In genomic region chr2:2715036-2715818, GRCh38 we compare ENCODE assay signal across 23 cellular contexts.
DNase-seq lines count a peak whose midpoint lies in the region; ATAC-seq, FAIRE-seq and TF ChIP-seq lines count a peak whose summit lies in the region.
"Had no signal": no experiment of that assay in that cellular context is flagged by ENCODE, and none has a peak within 500 bp of the region (broad histone marks: within the 10 kb centered on the region; RNA-seq: fewer than 3 reads in every experiment).

No MANE protein-coding gene starts in this region.

- FAIRE-seq in HepG2 (lab: Jason Lieb, UNC) = no peak
- FAIRE-seq: A549, D721Med, G401.6, GM12891, GM19239 had no signal

- H2BK120ac ChIP-seq in neuronal stem cell (ENCODE audit: low read depth, low read length) = no peak overlapping the region

- H4K8ac ChIP-seq in neuronal stem cell (ENCODE audit: low read depth, low read length) = no peak overlapping the region

- H3K27ac ChIP-seq in HepG2 (ENCODE audit: extremely low read length, insufficient read depth, low read length) (no peak overlapping the region), right lobe of liver (no peak overlapping the region), RWPE2 (ENCODE audit: poor library complexity, severe bottlenecking) (no peak overlapping the region), neuronal stem cell (replicated peaks; ENCODE audit: low read length) (no peak overlapping the region), testis (no peak overlapping the region)
- H3K27ac ChIP-seq: 22Rv1; A549; BLaER1 treated with 17β-estradiol and CSF1 and Interleukin-3, amounts not matched to agents 10 nM and 100 nM; C4-2B had no signal

- H3K9me3 ChIP-seq in HepG2 (ENCODE audit: low read length) (no peaks in the 10 kb centered on the region), right lobe of liver (no peaks in the 10 kb centered on the region), RWPE2 (ENCODE audit: severe bottlenecking) (no peaks in the 10 kb centered on the region), neuronal stem cell (replicated peaks in 1 of 2; ENCODE audit: control insufficient read depth in 2 of 2, insufficient read depth in 1 of 2, low read depth in 1 of 2, low read length in 2 of 2) (no peaks in the 10 kb centered on the region), testis (no peaks in the 10 kb centered on the region)
- H3K9me3 ChIP-seq: A549; BLaER1 treated with 17β-estradiol and CSF1 and Interleukin-3, amounts not matched to agents 10 nM and 100 nM; Caco-2 had no signal

- H3K4me3 ChIP-seq in HepG2 (replicated peaks in 1 of 3; ENCODE audit: insufficient read depth in 1 of 3, low read depth in 2 of 3, low read length in 3 of 3) (no peak overlapping the region), right lobe of liver (no peak overlapping the region), RWPE2 (ENCODE audit: severe bottlenecking) (no peak overlapping the region), neuronal stem cell (ENCODE audit: low read length in 2 of 2) (peak overlapping the region in 1 of 2 donors; percentile 18), testis (no peak overlapping the region)
- H3K4me3 ChIP-seq: A549; BLaER1 treated with 17β-estradiol and CSF1 and Interleukin-3, amounts not matched to agents 10 nM and 100 nM had no signal

- POLR2A ChIA-PET in HepG2 (lab: Yijun Ruan, JAX) = no interaction called here

- no peak for TF ChIP-seq CTCF in HepG2 (CRISPR knock-in tag; IDR thresholded peaks at IDR 0.05)
- no peak for TF ChIP-seq CTCF in right lobe of liver (IDR thresholded peaks at IDR 0.05)
- no peak for TF ChIP-seq CTCF in RWPE2 (IDR thresholded peaks at IDR 0.05; ENCODE audit: poor library complexity, severe bottlenecking)
- TF ChIP-seq CTCF in endothelial cell (IDR thresholded peaks at IDR 0.05; ENCODE audit: unreplicated experiment) = no peak
- no peak for TF ChIP-seq CTCF in testis (IDR thresholded peaks at IDR 0.05)

- no peak overlapping the region for H3K4ac ChIP-seq in neuronal stem cell (ENCODE audit: low read length)

- H3K79me1 ChIP-seq in neuronal stem cell (ENCODE audit: low read depth, low read length) = no peaks in the 10 kb centered on the region

- H2AFZ ChIP-seq in HepG2 (ENCODE audit: low read length) = no peak overlapping the region
- no peak overlapping the region for H2AFZ ChIP-seq in neuronal stem cell (ENCODE audit: low read length)

- no peak overlapping the region for H3K23ac ChIP-seq in neuronal stem cell (ENCODE audit: low read depth, low read length, poor library complexity)

- peak overlapping the region; percentile 67 for H3K4me3 Mint-ChIP-seq in endothelial cell (ENCODE audit: unreplicated experiment)
- H3K4me3 Mint-ChIP-seq: B cell; CD4-positive, alpha-beta T cell; CD8-positive, alpha-beta T cell had no signal

- WGBS in HepG2 (ENCODE audit: low lambda C conversion rate) = 20% methylated on average over 18 of the region's 18 CpGs
- 57% methylated on average over 4 of the region's 18 CpGs for WGBS in right lobe of liver (ENCODE audit: insufficient coverage, low coverage, low lambda C conversion rate, missing lambda C conversion rate)
- no CpG with 5 or more reads among the region's 18 CpGs for WGBS in neuronal stem cell (ENCODE audit: extremely low coverage in 2 of 2, insufficient read length in 2 of 2, insufficient replicate concordance in 1 of 2), 2 donors
- 85 to 91% methylated on average over 15 to 18 of the region's 18 CpGs for WGBS in testis, 2 donors

- peak overlapping the region; percentile 74 for H3K18ac ChIP-seq in neuronal stem cell (ENCODE audit: low read length)

- H2BK12ac ChIP-seq in neuronal stem cell (ENCODE audit: low read length) = no peak overlapping the region

- H3K4me1 ChIP-seq in HepG2 (ENCODE audit: insufficient read depth, low read length) = no peaks in the 10 kb centered on the region
- no peaks in the 10 kb centered on the region for H3K4me1 ChIP-seq in right lobe of liver
- H3K4me1 ChIP-seq in RWPE2 (ENCODE audit: insufficient read depth, poor library complexity, severe bottlenecking) = no peaks in the 10 kb centered on the region
- H3K4me1 ChIP-seq in neuronal stem cell (ENCODE audit: control insufficient read depth in 2 of 2, insufficient read depth in 1 of 2, low read depth in 1 of 2, low read length in 2 of 2) = no peaks in the 10 kb centered on the region
- no peaks in the 10 kb centered on the region for H3K4me1 ChIP-seq in testis
- H3K4me1 ChIP-seq: A549, Caco-2 had no signal

- CTCF ChIA-PET in HepG2 (lab: Yijun Ruan, JAX; ENCODE audit: low intra/inter-chr PET ratio, low total read pairs) = no interaction called here

- H3K36me3 ChIP-seq in HepG2 (replicated peaks in 1 of 2; ENCODE audit: control insufficient read depth in 1 of 2, insufficient read depth in 2 of 2, low read length in 2 of 2) (no peaks in the 10 kb centered on the region), right lobe of liver (no peaks in the 10 kb centered on the region), RWPE2 (ENCODE audit: low read depth) (no peaks in the 10 kb centered on the region), neuronal stem cell (replicated peaks in 1 of 2; ENCODE audit: control insufficient read depth in 2 of 2, insufficient read depth in 2 of 2, low read length in 2 of 2) (no peaks in the 10 kb centered on the region), testis (ENCODE audit: low read depth, missing control alignments) (no peaks in the 10 kb centered on the region)
- H3K36me3 ChIP-seq: BLaER1 treated with 17β-estradiol and CSF1 and Interleukin-3, amounts not matched to agents 10 nM and 100 nM had no signal

- intact Hi-C loops in HepG2 (cut with micrococcal nuclease; ENCODE audit: unreplicated experiment) (no loop called here), right lobe of liver (cut with DNase I) (no loop called here), testis (cut with DNase I; ENCODE audit: low total_unique reads) (no loop called here)

- no peaks in the 10 kb centered on the region for H4K20me1 ChIP-seq in HepG2 (ENCODE audit: insufficient read depth, low read length)

- ATAC-seq in HepG2 (no peak), right lobe of liver (no peak), RWPE2 (ENCODE audit: low read depth) (no peak)
- ATAC-seq: A549; CD8-positive, alpha-beta T cell had no signal

- H2AK5ac ChIP-seq in neuronal stem cell (ENCODE audit: low read depth, low read length) = no peak overlapping the region

- H3K9ac ChIP-seq in HepG2 (ENCODE audit: insufficient read depth, low read depth, low read length) (no peak overlapping the region), neuronal stem cell (ENCODE audit: low read depth, low read length, poor library complexity) (no peak overlapping the region)
- H3K9ac ChIP-seq: BLaER1 treated with 17β-estradiol and CSF1 and Interleukin-3, amounts not matched to agents 10 nM and 100 nM had no signal

- H2BK5ac ChIP-seq in neuronal stem cell (ENCODE audit: low read length) = no peak overlapping the region

- H3K9me3 Mint-ChIP-seq in endothelial cell (ENCODE audit: unreplicated experiment) = no peaks in the 10 kb centered on the region
- H3K9me3 Mint-ChIP-seq: CD4-positive, alpha-beta T cell; CD8-positive, alpha-beta T cell had no signal

- peaks cover 12% of the 10 kb centered on the region for H3K27me3 Mint-ChIP-seq in endothelial cell (ENCODE audit: unreplicated experiment)

- H3K4me2 ChIP-seq in HepG2 (ENCODE audit: low read depth, low read length) (no peak overlapping the region), neuronal stem cell (ENCODE audit: insufficient read depth, low read length, poor library complexity, severe bottlenecking) (no peak overlapping the region)
- H3K4me2 ChIP-seq: A549 had no signal

- peak overlapping the region; percentile 95 for H3K14ac ChIP-seq in neuronal stem cell (ENCODE audit: low read length)

- TF ChIP-seq POLR2A in HepG2 (IDR thresholded peaks at IDR 0.05; ENCODE audit: insufficient read depth in 1 of 2, low read depth in 2 of 2, low read length in 2 of 2) (no peak), right lobe of liver (IDR thresholded peaks at IDR 0.05) (no peak), testis (IDR thresholded peaks at IDR 0.05) (no peak)

- H4K91ac ChIP-seq in neuronal stem cell (ENCODE audit: low read depth, low read length, poor library complexity) = no peak overlapping the region

- no peak for TF ChIP-seq RAD21 in HepG2 (CRISPR knock-in tag; IDR thresholded peaks at IDR 0.05)

- peaks cover 3% of the 10 kb centered on the region for H3K36me3 Mint-ChIP-seq in endothelial cell (ENCODE audit: low read depth, unreplicated experiment)
- H3K36me3 Mint-ChIP-seq: CD8-positive, alpha-beta T cell had no signal

- H3K79me2 ChIP-seq in HepG2 (ENCODE audit: insufficient read depth, low read length) = no peaks in the 10 kb centered on the region

- in situ Hi-C loops in HepG2 (cut with HindIII; ENCODE audit: extremely low pct_ligation_motif_present, low pct_unique_long_range_greater_than_20kb) = no loop called here

- peaks cover 6% of the 10 kb centered on the region for H3K4me1 Mint-ChIP-seq in endothelial cell (ENCODE audit: unreplicated experiment)
- H3K4me1 Mint-ChIP-seq: B cell had no signal

- TF ChIP-seq EP300 in HepG2 (IDR thresholded peaks at IDR 0.05; ENCODE audit: low read depth in 2 of 2, low read length in 2 of 2) (no peak), HepG2 (CRISPR knock-in tag; IDR thresholded peaks at IDR 0.05; ENCODE audit: borderline replicate concordance) (no peak)

- H3K27ac Mint-ChIP-seq in endothelial cell (ENCODE audit: unreplicated experiment) = no peak overlapping the region
- H3K27ac Mint-ChIP-seq: B cell; CD4-positive, alpha-beta T cell; CD8-positive, alpha-beta T cell had no signal

- BruUV-seq in HepG2 (replicated peaks; lab: Mats Ljungman, UMichigan) = no TSS peak

- DNase-seq in HepG2 (ENCODE audit: low spot score) (no peak), right lobe of liver (no peak), RWPE2 (ENCODE audit: low spot score) (peak; percentile 29), endothelial cell (ENCODE audit: low spot score) (no peak), neuronal stem cell (ENCODE audit: low spot score) (no peak), testis (no peak)
- DNase-seq in activated effector memory CD4-positive, alpha-beta T cell treated with anti-CD3 and anti-CD28 coated beads, Interleukin-2, amount 50 U/mL, for 16 hours = no peak
- no peak for DNase-seq in stimulated activated naive CD4-positive, alpha-beta T cell (lab: John Stamatoyannopoulos, UW)
- DNase-seq: Caco-2; Calu3; CD4-positive, alpha-beta T cell; CD8-positive, alpha-beta T cell; DMS79 treated with DMSO at 0.1 percent for 48 hours; GF-D8 had no signal

- H3K27me3 ChIP-seq in HepG2 (ENCODE audit: control insufficient read depth in 1 of 2, insufficient read depth in 2 of 2, low read length in 2 of 2) = peaks cover 3 to 56% of the 10 kb centered on the region in 2 experiments
- no peaks in the 10 kb centered on the region for H3K27me3 ChIP-seq in right lobe of liver
- no peaks in the 10 kb centered on the region for H3K27me3 ChIP-seq in RWPE2 (ENCODE audit: insufficient read depth, poor library complexity, severe bottlenecking)
- H3K27me3 ChIP-seq in neuronal stem cell (ENCODE audit: control insufficient read depth in 3 of 3, insufficient read depth in 3 of 3, low read depth in 1 of 3, low read length in 3 of 3) = peaks cover 0 to 2% (median 0%) of the 10 kb centered on the region in 3 experiments
- no peaks in the 10 kb centered on the region for H3K27me3 ChIP-seq in testis
- H3K27me3 ChIP-seq: BLaER1 treated with 17β-estradiol and CSF1 and Interleukin-3, amounts not matched to agents 10 nM and 100 nM had no signal

- H2BK15ac ChIP-seq in neuronal stem cell (ENCODE audit: low read length) = no peak overlapping the region

TF ChIP-seq in HepG2, 621 proteins besides CTCF, POLR2A, EP300 and RAD21 (continues in another document):
- TF ChIP-seq POLR2G (IDR thresholded peaks at IDR 0.05; ENCODE audit: low read depth, low read length) (no peak), ZNF20 (CRISPR knock-in tag; IDR thresholded peaks at IDR 0.05) (no peak)
